In genomic region chr1:155079210-155079486, GRCh38 we compare ENCODE assay signal across 8 cellular contexts. TPM values are rescaled to one million over a fixed set of nuclear protein-coding genes. Genes with fewer than 3 reads are reported as not detected.
DNase-seq lines count a peak whose midpoint lies in the region; ATAC-seq and TF ChIP-seq lines count a peak whose summit lies in the region.

No MANE protein-coding gene starts in this region.

- H2BK12ac ChIP-seq in trophoblast cell (ENCODE audit: low read length): no peak overlapping the region

- no peaks in the 10 kb centered on the region; the same call in 1 of the 2 replicates for H3K4me1 ChIP-seq in ES-I3 (ENCODE audit: insufficient read depth, low read length)
- peaks cover 22% of the 10 kb centered on the region for H3K4me1 ChIP-seq in SJCRH30
- peaks cover 17 to 29% of the 10 kb centered on the region in 2 experiments for H3K4me1 ChIP-seq in trophoblast cell (ENCODE audit: control insufficient read depth in 1 of 2, insufficient read depth in 2 of 2, low read length in 2 of 2)

- DNase-seq in SJCRH30 (no peak), epithelial cell of proximal tubule (ENCODE audit: low read depth) (no peak), trophoblast cell (no peak), LoVo (ENCODE audit: low spot score) (no peak), activated gamma-delta T cell (lab: John Stamatoyannopoulos, UW) (no peak)
- no peak for DNase-seq in stimulated activated CD4-positive, alpha-beta T cell treated with anti-CD3 and anti-CD28 coated beads, Interleukin-15, amount 100 ng/mL, for 24 hours

- no peak overlapping the region for H3K14ac ChIP-seq in trophoblast cell (ENCODE audit: low read length)

- no peak overlapping the region for H3K4ac ChIP-seq in trophoblast cell (ENCODE audit: low read depth, low read length)

- no peak overlapping the region for H4K12ac ChIP-seq in trophoblast cell (ENCODE audit: low read depth, low read length)

- H3K9me3 ChIP-seq in ES-I3 (ENCODE audit: control insufficient read depth, insufficient read depth, low read length) (no peaks in the 10 kb centered on the region), SJCRH30 (replicated peaks) (no peaks in the 10 kb centered on the region), trophoblast cell (ENCODE audit: insufficient read depth, low read depth, low read length) (peaks cover 6% of the 10 kb centered on the region)

- H3K27me3 ChIP-seq in SJCRH30 (peaks cover 34% of the 10 kb centered on the region), trophoblast cell (ENCODE audit: insufficient read depth, low read length) (peaks cover 51% of the 10 kb centered on the region)

- no peak overlapping the region for H4K8ac ChIP-seq in trophoblast cell (ENCODE audit: low read depth, low read length)

- no peak overlapping the region for H3K18ac ChIP-seq in trophoblast cell (ENCODE audit: low read length)

- H2BK5ac ChIP-seq in trophoblast cell (ENCODE audit: low read depth, low read length, poor library complexity): no peak overlapping the region

- no peak for TF ChIP-seq CTCF in epithelial cell of proximal tubule (conservative IDR thresholded peaks at IDR 0.05; ENCODE audit: low read depth, low read length)

- H3K9ac ChIP-seq in ES-I3 (ENCODE audit: low read depth, low read length): peak overlapping the region; percentile 44; the same call in 1 of the 2 replicates
- no peak overlapping the region for H3K9ac ChIP-seq in trophoblast cell (ENCODE audit: low read length)

- H3K79me1 ChIP-seq in trophoblast cell (ENCODE audit: low read length): no peaks in the 10 kb centered on the region

- peak overlapping the region; percentile 79 for H3K4me2 ChIP-seq in trophoblast cell (ENCODE audit: low read length)

- H4K91ac ChIP-seq in trophoblast cell (ENCODE audit: low read depth, low read length): no peak overlapping the region

- H2AFZ ChIP-seq in trophoblast cell (ENCODE audit: insufficient read depth, low read length, poor library complexity): no peak overlapping the region

- H3K36me3 ChIP-seq in ES-I3 (ENCODE audit: insufficient read depth, low read length): no peaks in the 10 kb centered on the region
- H3K36me3 ChIP-seq in SJCRH30: no peaks in the 10 kb centered on the region
- H3K36me3 ChIP-seq in trophoblast cell (ENCODE audit: control insufficient read depth in 1 of 2, insufficient read depth in 2 of 2, low read length in 2 of 2): no peaks in the 10 kb centered on the region

- H3K23ac ChIP-seq in trophoblast cell (ENCODE audit: low read length): no peak overlapping the region

- H3K27ac ChIP-seq in SJCRH30 (no peak overlapping the region), trophoblast cell (ENCODE audit: low read depth, low read length) (no peak overlapping the region)

- H2BK120ac ChIP-seq in trophoblast cell (ENCODE audit: insufficient read depth, low read length, poor library complexity): no peak overlapping the region

- H3K79me2 ChIP-seq in trophoblast cell (ENCODE audit: control insufficient read depth, insufficient read depth, low read length, poor library complexity): no peaks in the 10 kb centered on the region

- no peak overlapping the region for H2AK5ac ChIP-seq in trophoblast cell (ENCODE audit: low read length)

- no peak for ATAC-seq in GM21526 (IDR thresholded peaks at IDR 0.05; ENCODE audit: low FRiP score, unreplicated experiment)

- H3K4me3 ChIP-seq in SJCRH30 (peak overlapping the region; percentile 61), epithelial cell of proximal tubule (ENCODE audit: low read depth, low read length) (peak overlapping the region; percentile 40), trophoblast cell (ENCODE audit: low read depth, low read length) (peak overlapping the region; percentile 55)

- WGBS in trophoblast cell (ENCODE audit: extremely low coverage, insufficient coverage, insufficient read length): no CpG with 5 or more reads among the region's 10 CpGs

RNA-seq across cellular contexts. Expression of gene EFNA3, which starts 0.5 kb away (rescaled TPM):
- 3.5 and 4.2 TPM in 2 replicates for total RNA-seq in SJCRH30 (2014; rRNA removed; shearing (Covaris generic))
- total RNA-seq in epithelial cell of proximal tubule: 1.7 and 2.8 TPM in 2 replicates
- polyA plus RNA-seq in trophoblast cell (2013): 2.5 and 2.7 TPM in 2 replicates

RNA-seq across cellular contexts. Expression of gene EFNA4, which starts 15.6 kb away (rescaled TPM):
- 15.3 and 17.8 TPM in 2 replicates for total RNA-seq in SJCRH30 (2014; rRNA removed; shearing (Covaris generic))
- 10.8 and 24.9 TPM in 2 replicates for total RNA-seq in epithelial cell of proximal tubule
- 16.4 and 16.6 TPM in 2 replicates for polyA plus RNA-seq in trophoblast cell (2013)

RNA-seq across cellular contexts. Expression of gene ADAM15, which starts 28.0 kb away (rescaled TPM):
- total RNA-seq in SJCRH30 (2014; rRNA removed; shearing (Covaris generic)): 16.9 and 18.3 TPM in 2 replicates
- 164 and 266 TPM in 2 replicates for total RNA-seq in epithelial cell of proximal tubule
- 16.6 and 17.0 TPM in 2 replicates for polyA plus RNA-seq in trophoblast cell (2013)

RNA-seq across cellular contexts. Expression of gene DCST1, which starts 45.5 kb away (rescaled TPM):
- not detected in 2 replicates for total RNA-seq in SJCRH30 (2014; rRNA removed; shearing (Covaris generic))
- total RNA-seq in epithelial cell of proximal tubule: not detected in 2 replicates
- 0.22 and 0.26 TPM in 2 replicates for polyA plus RNA-seq in trophoblast cell (2013)

RNA-seq across cellular contexts. Expression of gene DCST2, which starts 45.6 kb away (rescaled TPM):
- total RNA-seq in SJCRH30 (2014; rRNA removed; shearing (Covaris generic)): not detected in 2 replicates
- total RNA-seq in epithelial cell of proximal tubule: 0.12 TPM in 1 of 2 replicates, not detected in the other
- 0.55 and 0.56 TPM in 2 replicates for polyA plus RNA-seq in trophoblast cell (2013)
